ENCODE assay signal across 1 cellular context in genomic region chr19:55132453-55133129, GRCh38.
TF ChIP-seq lines count a peak whose summit lies in the region.

No MANE protein-coding gene starts in this region.

TF ChIP-seq in SK-N-SH, 30 proteins besides CTCF, POLR2A, EP300 and RAD21 (continued from another document):
- no peak for TF ChIP-seq ZBTB33 (IDR thresholded peaks at IDR 0.05; ENCODE audit: borderline replicate concordance, low read depth)
- TF ChIP-seq CHD2 (IDR thresholded peaks at IDR 0.05; ENCODE audit: low read length, partially characterized antibody): no peak
- TF ChIP-seq ELF1 (IDR thresholded peaks at IDR 0.05): no peak
- no peak for TF ChIP-seq REST (IDR thresholded peaks at IDR 0.05; ENCODE audit: low read depth, low read length)
- no peak for TF ChIP-seq USF2 (IDR thresholded peaks at IDR 0.05; ENCODE audit: borderline replicate concordance, low read depth, low read length)
- TF ChIP-seq GATA2 (CRISPR knock-in tag; IDR thresholded peaks at IDR 0.05): no peak
- TF ChIP-seq GABPA (IDR thresholded peaks at IDR 0.05; ENCODE audit: low read depth): no peak
- TF ChIP-seq RCOR1 (IDR thresholded peaks at IDR 0.05; ENCODE audit: low read length): no peak
- no peak for TF ChIP-seq SMC3 (IDR thresholded peaks at IDR 0.05; ENCODE audit: low read depth, low read length)
TF ChIP-seq in SK-N-SH: peak in this region for 0.
